ENCODE assay signal across 11 cellular contexts in the genomic region with DNA sequence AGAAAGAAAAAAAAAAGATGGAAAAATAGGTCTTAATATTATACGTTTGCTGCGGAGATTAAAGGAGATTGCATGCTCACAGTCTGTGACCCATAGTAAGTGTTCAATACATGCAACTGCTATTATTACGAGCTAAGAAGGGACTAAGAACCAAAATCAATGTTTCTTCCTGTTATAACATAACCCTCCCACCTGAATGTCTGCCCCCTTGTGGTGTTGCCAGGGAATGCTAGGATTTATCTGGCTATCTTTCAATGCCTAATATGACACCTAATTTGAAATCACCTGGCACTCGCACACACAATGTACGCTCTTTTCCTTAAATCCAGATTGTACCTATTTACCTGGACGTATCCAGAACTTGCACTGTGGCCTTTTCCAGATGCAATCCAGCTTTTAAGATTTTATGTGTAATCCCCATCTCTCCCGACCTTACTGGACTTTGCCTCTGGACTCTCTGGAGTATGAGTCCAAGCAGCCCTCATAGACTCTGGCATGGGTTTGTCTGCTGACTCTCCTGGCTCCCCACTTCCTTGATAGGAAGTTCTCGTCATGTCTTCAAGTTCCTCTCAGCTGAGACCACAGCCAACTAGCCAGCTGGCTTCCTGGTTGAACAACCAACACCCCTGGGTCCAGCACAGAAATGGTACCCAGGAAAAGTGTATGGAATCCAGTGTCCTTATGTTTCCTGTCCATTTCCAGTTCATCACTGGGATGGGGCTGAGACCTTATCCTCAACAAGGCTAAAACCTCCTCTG.
DNase-seq lines count a peak whose midpoint lies in the region; ATAC-seq and TF ChIP-seq lines count a peak whose summit lies in the region.
"Had no signal": no experiment of that assay in that cellular context is flagged by ENCODE, and none has a peak within 500 bp of the region (broad histone marks: within the 10 kb centered on the region; RNA-seq: fewer than 3 reads in every experiment).

No MANE protein-coding gene starts in this region.

- no peaks in the 10 kb centered on the region for H4K20me1 ChIP-seq in OCI-LY3 (ENCODE audit: insufficient read depth, low read length)

- CTCF ChIA-PET in CD4-positive, alpha-beta T cell (lab: Charles Lee) = no interaction called here

- POLR2A ChIA-PET in CD4-positive, alpha-beta T cell (lab: Charles Lee) = no interaction called here

- H3K27me3 ChIP-seq in OCI-LY3 (ENCODE audit: low read depth, low read length) = no peaks in the 10 kb centered on the region
- H3K27me3 ChIP-seq in CD4-positive, alpha-beta T cell (ENCODE audit: control insufficient read depth, insufficient read depth, low read length) = peaks cover 7% of the 10 kb centered on the region

- no peaks in the 10 kb centered on the region for H3K9me3 ChIP-seq in OCI-LY3 (ENCODE audit: insufficient read depth, low read length)
- no peaks in the 10 kb centered on the region for H3K9me3 ChIP-seq in CD4-positive, alpha-beta T cell (ENCODE audit: control insufficient read depth, low read length)

- TF ChIP-seq CTCF in OCI-LY3 (IDR thresholded peaks at IDR 0.05; ENCODE audit: low read depth, low read length) (peak; percentile 51), fibroblast of pulmonary artery (IDR thresholded peaks at IDR 0.05; ENCODE audit: low read length, missing control alignments) (peak; percentile 48)
- TF ChIP-seq CTCF in CD4-positive, alpha-beta T cell (IDR thresholded peaks at IDR 0.05) = no peak

- H3K27me3 Mint-ChIP-seq in stimulated activated naive CD8-positive, alpha-beta T cell treated with anti-CD3 and anti-CD28 coated beads, Interleukin-15, amount 100 ng/mL, for 72 hours = peaks cover 10% of the 10 kb centered on the region
- peaks cover 28% of the 10 kb centered on the region for H3K27me3 Mint-ChIP-seq in CD4-positive, alpha-beta T cell
- H3K27me3 Mint-ChIP-seq: activated CD8-positive, alpha-beta memory T cell treated with anti-CD3 and anti-CD28 coated beads, Interleukin-2, amount 10 ng/mL, durations not matched to agents 7 days and 5 days; natural killer cell treated with Interleukin-12 subunit alpha and Interleukin-12 subunit beta and Interleukin-15 and Interleukin-18, amount 100 ng/mL, for 72 hours had no signal

- H3K36me3 ChIP-seq in OCI-LY3 (replicated peaks; ENCODE audit: low read depth, low read length) = peaks cover 52% of the 10 kb centered on the region

- no peak overlapping the region for H2AFZ ChIP-seq in OCI-LY3 (ENCODE audit: low read depth, low read length)

- H3K4me2 ChIP-seq in OCI-LY3 (ENCODE audit: low read length) = no peak overlapping the region

- peak; percentile 14 for DNase-seq in stimulated activated naive CD8-positive, alpha-beta T cell treated with anti-CD3 and anti-CD28 coated beads, Interleukin-15, Interleukin-2, amounts not matched to agents 100 U/mL and 50 U/mL, for 24 hours
- no peak for DNase-seq in stimulated activated naive CD8-positive, alpha-beta T cell treated with anti-CD3 and anti-CD28 coated beads, Interleukin-15, amount 100 ng/mL, for 72 hours
- no peak for DNase-seq in fibroblast of pulmonary artery (ENCODE audit: low read depth)
- DNase-seq in CD4-positive, alpha-beta T cell = no peak
- DNase-seq in HuH-7.5 (ENCODE audit: low spot score) = no peak
- DNase-seq in Ammon's horn (ENCODE audit: low spot score) = no peak
- DNase-seq: activated CD8-positive, alpha-beta memory T cell treated with anti-CD3 and anti-CD28 coated beads, Interleukin-2, amount 10 ng/mL, durations not matched to agents 7 days and 5 days; NCI-H2029 treated with DMSO at 0.1 percent for 48 hours had no signal

- H3K36me3 Mint-ChIP-seq in CD4-positive, alpha-beta T cell (ENCODE audit: low read depth) = no peaks in the 10 kb centered on the region
- H3K36me3 Mint-ChIP-seq: activated CD8-positive, alpha-beta memory T cell treated with anti-CD3 and anti-CD28 coated beads, Interleukin-2, amount 10 ng/mL, durations not matched to agents 7 days and 5 days; natural killer cell treated with Interleukin-12 subunit alpha and Interleukin-12 subunit beta and Interleukin-15 and Interleukin-18, amount 100 ng/mL, for 72 hours had no signal

- intact Hi-C loops in CD4-positive, alpha-beta T cell (cut with DNase I, micrococcal nuclease) = no loop called here

- no peak overlapping the region for H3K4me3 Mint-ChIP-seq in stimulated activated naive CD8-positive, alpha-beta T cell treated with anti-CD3 and anti-CD28 coated beads, Interleukin-15, amount 100 ng/mL, for 72 hours
- no peak overlapping the region for H3K4me3 Mint-ChIP-seq in CD4-positive, alpha-beta T cell
- H3K4me3 Mint-ChIP-seq: activated CD8-positive, alpha-beta memory T cell treated with anti-CD3 and anti-CD28 coated beads, Interleukin-2, amount 10 ng/mL, durations not matched to agents 7 days and 5 days; natural killer cell treated with Interleukin-12 subunit alpha and Interleukin-12 subunit beta and Interleukin-15 and Interleukin-18, amount 100 ng/mL, for 72 hours had no signal

- H3K9me3 Mint-ChIP-seq in stimulated activated naive CD8-positive, alpha-beta T cell treated with anti-CD3 and anti-CD28 coated beads, Interleukin-15, amount 100 ng/mL, for 72 hours = peaks cover 0 to 6% of the 10 kb centered on the region in 2 donors
- no peaks in the 10 kb centered on the region for H3K9me3 Mint-ChIP-seq in CD4-positive, alpha-beta T cell

- ATAC-seq in stimulated activated naive CD8-positive, alpha-beta T cell treated with anti-CD3 and anti-CD28 coated beads, Interleukin-15, Interleukin-2, amounts not matched to agents 100 U/mL and 50 U/mL, for 24 hours = no peak
- no peak for ATAC-seq in stimulated activated naive CD8-positive, alpha-beta T cell treated with anti-CD3 and anti-CD28 coated beads, Interleukin-15, amount 100 ng/mL, for 72 hours
- ATAC-seq in CD4-positive, alpha-beta T cell (ENCODE audit: poor library complexity) = no peak
- no peak for ATAC-seq in GM18858 (IDR thresholded peaks at IDR 0.05; ENCODE audit: unreplicated experiment)
- ATAC-seq: activated CD8-positive, alpha-beta memory T cell treated with anti-CD3 and anti-CD28 coated beads, Interleukin-2, amount 10 ng/mL, durations not matched to agents 7 days and 5 days; natural killer cell treated with Interleukin-12 subunit alpha and Interleukin-12 subunit beta and Interleukin-15 and Interleukin-18, amount 100 ng/mL, for 72 hours had no signal

- H3K27ac Mint-ChIP-seq in stimulated activated naive CD8-positive, alpha-beta T cell treated with anti-CD3 and anti-CD28 coated beads, Interleukin-15, amount 100 ng/mL, for 72 hours = no peak overlapping the region
- no peak overlapping the region for H3K27ac Mint-ChIP-seq in CD4-positive, alpha-beta T cell
- H3K27ac Mint-ChIP-seq: activated CD8-positive, alpha-beta memory T cell treated with anti-CD3 and anti-CD28 coated beads, Interleukin-2, amount 10 ng/mL, durations not matched to agents 7 days and 5 days; natural killer cell treated with Interleukin-12 subunit alpha and Interleukin-12 subunit beta and Interleukin-15 and Interleukin-18, amount 100 ng/mL, for 72 hours had no signal

- H3K4me1 ChIP-seq in OCI-LY3 (ENCODE audit: low read length) = peaks cover 17% of the 10 kb centered on the region

- no peak overlapping the region for H3K27ac ChIP-seq in OCI-LY3 (ENCODE audit: low read length)
- H3K27ac ChIP-seq in CD4-positive, alpha-beta T cell (ENCODE audit: low read depth, low read length) = no peak overlapping the region

- H3K4me1 Mint-ChIP-seq in stimulated activated naive CD8-positive, alpha-beta T cell treated with anti-CD3 and anti-CD28 coated beads, Interleukin-15, amount 100 ng/mL, for 72 hours = no peaks in the 10 kb centered on the region
- H3K4me1 Mint-ChIP-seq in CD4-positive, alpha-beta T cell (ENCODE audit: low read depth) = no peaks in the 10 kb centered on the region
- H3K4me1 Mint-ChIP-seq: activated CD8-positive, alpha-beta memory T cell treated with anti-CD3 and anti-CD28 coated beads, Interleukin-2, amount 10 ng/mL, durations not matched to agents 7 days and 5 days had no signal

- no peaks in the 10 kb centered on the region for H3K79me2 ChIP-seq in OCI-LY3 (ENCODE audit: low read length)

- no peak overlapping the region for H3K4me3 ChIP-seq in OCI-LY3 (ENCODE audit: low read length)
- H3K4me3 ChIP-seq in fibroblast of pulmonary artery (replicated peaks; ENCODE audit: low read depth, low read length) = no peak overlapping the region

- H3K9ac ChIP-seq in OCI-LY3 (ENCODE audit: low read length) = no peak overlapping the region
